30 cellular contexts compared by ENCODE assay signal in genomic region chr1:159949123-159949522, GRCh38. TPM values are rescaled to one million over a fixed set of nuclear protein-coding genes. Genes with fewer than 3 reads are reported as not detected.
A peak's percentile ranks its signal among the peaks of the same experiment; 100 is the strongest.
DNase-seq lines count a peak whose midpoint lies in the region; ATAC-seq and TF ChIP-seq lines count a peak whose summit lies in the region.
"Had no signal": no experiment of that assay in that cellular context is flagged by ENCODE, and none has a peak within 500 bp of the region (broad histone marks: within the 10 kb centered on the region; RNA-seq: fewer than 3 reads in every experiment).

No MANE protein-coding gene starts in this region.

- in situ Hi-C loops in GM23248 (cut with MboI) = no loop called here

- H3K27me3 ChIP-seq in colonic mucosa (no peaks in the 10 kb centered on the region), GM23248 (replicated peaks; ENCODE audit: insufficient read depth) (peaks cover 4% of the 10 kb centered on the region; the same call in 1 of the 2 replicates), adrenal gland (peaks cover 23% of the 10 kb centered on the region)

- no peaks in the 10 kb centered on the region for H3K36me3 Mint-ChIP-seq in stimulated activated effector memory CD8-positive, alpha-beta T cell treated with anti-CD3 and anti-CD28 coated beads, Interleukin-12 subunit alpha, Interleukin-12 subunit beta, amount 100 ng/mL, for 72 hours
- peaks cover 24% of the 10 kb centered on the region for H3K36me3 Mint-ChIP-seq in Calu3 (ENCODE audit: insufficient read depth, unreplicated experiment)
- H3K36me3 Mint-ChIP-seq: activated naive CD4-positive, alpha-beta T cell treated with anti-CD3 and anti-CD28 coated beads, Interleukin-2, amount 10 ng/mL, durations not matched to agents 7 days and 5 days; brain had no signal

- H3K4me1 ChIP-seq in colonic mucosa (peaks cover 7% of the 10 kb centered on the region), mucosa of descending colon (ENCODE audit: low read depth) (peaks cover 40% of the 10 kb centered on the region), GM23248 (ENCODE audit: insufficient read depth) (no peaks in the 10 kb centered on the region), adrenal gland (replicated peaks in 1 of 2) (peaks cover 0 to 10% of the 10 kb centered on the region in 2 donors)

- no peak overlapping the region for H2AFZ ChIP-seq in GM23248

- H3K9ac ChIP-seq in colonic mucosa (ENCODE audit: low read depth in 2 of 2, low read length in 2 of 2) (peak overlapping the region in 1 of 2 donors; percentile 19), GM23248 (no peak overlapping the region)

- TF ChIP-seq RAD21 in Ishikawa (IDR thresholded peaks at IDR 0.05; ENCODE audit: low read depth) = no peak

- H3K9me3 ChIP-seq in colonic mucosa (no peaks in the 10 kb centered on the region), mucosa of descending colon (no peaks in the 10 kb centered on the region), GM23248 (ENCODE audit: low read depth) (no peaks in the 10 kb centered on the region), adrenal gland (replicated peaks in 1 of 3) (no peaks in the 10 kb centered on the region)
- H3K9me3 ChIP-seq: left ventricle myocardium inferior, suprapubic skin had no signal

- H3K4me2 ChIP-seq in GM23248 (ENCODE audit: unreplicated experiment) = no peak overlapping the region

- intact Hi-C loops in colonic mucosa (cut with DNase I) (no loop called here), mucosa of descending colon (cut with DNase I, micrococcal nuclease) (no loop called here), Calu3 (cut with micrococcal nuclease; ENCODE audit: unreplicated experiment) (loop anchor here (10.0 kb wide), 1 partner anchor 426 kb away; no protein-coding TSS in a partner anchor), adrenal gland (cut with DNase I) (loop anchor here in 1 of 2 donors (10.0 kb wide), 1 partner anchor 146 kb away; the partner anchor contains the start of gene IGSF8)

- H3K79me2 ChIP-seq in GM23248 (ENCODE audit: insufficient read depth) = no peaks in the 10 kb centered on the region

- TF ChIP-seq CTCF in colonic mucosa (IDR thresholded peaks at IDR 0.05) = no peak
- TF ChIP-seq CTCF in mucosa of descending colon (IDR thresholded peaks at IDR 0.05) = no peak
- no peak for TF ChIP-seq CTCF in Calu3 (IDR thresholded peaks at IDR 0.05; ENCODE audit: unreplicated experiment)
- TF ChIP-seq CTCF in adrenal gland (IDR thresholded peaks at IDR 0.05) = no peak

- CTCF ChIA-PET in Calu3 (lab: Charles Lee) = no interaction called here

- peaks cover 16% of the 10 kb centered on the region for H3K4me1 Mint-ChIP-seq in stimulated activated effector memory CD8-positive, alpha-beta T cell treated with anti-CD3 and anti-CD28 coated beads, Interleukin-12 subunit alpha, Interleukin-12 subunit beta, amount 100 ng/mL, for 72 hours
- peaks cover 35% of the 10 kb centered on the region for H3K4me1 Mint-ChIP-seq in Calu3 (ENCODE audit: low read depth, unreplicated experiment)

- TF ChIP-seq POLR2A in adrenal gland (IDR thresholded peaks at IDR 0.05) = no peak

- WGBS in GM23248 (ENCODE audit: low coverage in 1 of 2, low lambda C conversion rate in 2 of 2, missing lambda C conversion rate in 2 of 2), 2 experiments = 76 to 78% methylated on average over 6 of the region's 6 CpGs
- WGBS in adrenal gland, 4 donors = 84 to 88% (median 87%) methylated on average over 6 of the region's 6 CpGs

- H3F3A ChIP-seq in GM23248 (ENCODE audit: insufficient read depth) = no peaks in the 10 kb centered on the region

- BruUV-seq in Calu3 (replicated peaks; lab: Mats Ljungman, UMichigan) = no TSS peak

- ATAC-seq in mucosa of descending colon = peak; percentile 24
- no peak for ATAC-seq in stimulated activated effector memory CD8-positive, alpha-beta T cell treated with anti-CD3 and anti-CD28 coated beads, Interleukin-12 subunit alpha, Interleukin-12 subunit beta, amount 100 ng/mL, for 72 hours
- ATAC-seq: activated CD4-positive, alpha-beta T cell treated with anti-CD3 and anti-CD28 coated beads for 36 hours; activated CD8-positive, alpha-beta T cell treated with anti-CD3 and anti-CD28 coated beads, Interleukin-2, amount 10 ng/mL, durations not matched to agents 7 days and 5 days; activated T-helper 17 cell treated with anti-CD3 and anti-CD28 coated beads, Interleukin-2, amount 50 U/mL, for 72 hours had no signal

- H3K9me3 Mint-ChIP-seq in stimulated activated effector memory CD8-positive, alpha-beta T cell treated with anti-CD3 and anti-CD28 coated beads, Interleukin-12 subunit alpha, Interleukin-12 subunit beta, amount 100 ng/mL, for 72 hours = no peaks in the 10 kb centered on the region
- no peaks in the 10 kb centered on the region for H3K9me3 Mint-ChIP-seq in Calu3 (ENCODE audit: low read depth, unreplicated experiment)
- H3K9me3 Mint-ChIP-seq: activated naive CD4-positive, alpha-beta T cell treated with anti-CD3 and anti-CD28 coated beads, Interleukin-2, amount 10 ng/mL, durations not matched to agents 7 days and 5 days; activated T-helper 17 cell treated with anti-CD3 and anti-CD28 coated beads, Interleukin-2, amount 50 U/mL, for 72 hours; brain; CD4-positive, alpha-beta T cell; HFFc6 had no signal

- H3K27ac Mint-ChIP-seq in stimulated activated effector memory CD8-positive, alpha-beta T cell treated with anti-CD3 and anti-CD28 coated beads, Interleukin-12 subunit alpha, Interleukin-12 subunit beta, amount 100 ng/mL, for 72 hours = peak overlapping the region; percentile 23
- H3K27ac Mint-ChIP-seq in Calu3 (ENCODE audit: unreplicated experiment) = no peak overlapping the region
- H3K27ac Mint-ChIP-seq: activated CD4-positive, alpha-beta T cell treated with anti-CD3 and anti-CD28 coated beads for 36 hours; activated CD8-positive, alpha-beta T cell treated with anti-CD3 and anti-CD28 coated beads, Interleukin-2, amount 10 ng/mL, durations not matched to agents 7 days and 5 days; activated naive CD4-positive, alpha-beta T cell treated with anti-CD3 and anti-CD28 coated beads, Interleukin-2, amount 10 ng/mL, durations not matched to agents 7 days and 5 days; CD4-positive, alpha-beta T cell; HFFc6 had no signal

- H3K4me3 ChIP-seq in colonic mucosa (no peak overlapping the region), mucosa of descending colon (no peak overlapping the region), GM23248 (no peak overlapping the region), adrenal gland (no peak overlapping the region)
- H3K4me3 ChIP-seq: left ventricle myocardium inferior, suprapubic skin had no signal

- DNase-seq in colonic mucosa (peak; percentile 70), mucosa of descending colon (peak in 2 of 3 donors; percentile 27 to 65), Calu3 (no peak), GM23248 (no peak), adrenal gland (no peak)
- no peak for DNase-seq in stimulated activated effector memory CD8-positive, alpha-beta T cell treated with anti-CD3 and anti-CD28 coated beads, Interleukin-12 subunit alpha, Interleukin-12 subunit beta, amount 100 ng/mL, for 72 hours (ENCODE audit: low spot score in 2 of 2)
- DNase-seq: activated CD4-positive, alpha-beta T cell treated with anti-CD3 and anti-CD28 coated beads for 36 hours; activated CD8-positive, alpha-beta T cell treated with anti-CD3 and anti-CD28 coated beads, Interleukin-2, amount 10 ng/mL, durations not matched to agents 7 days and 5 days; activated naive CD4-positive, alpha-beta T cell treated with anti-CD3 and anti-CD28 coated beads, Interleukin-2, amount 10 ng/mL, durations not matched to agents 7 days and 5 days; CD4-positive, alpha-beta T cell; GOT3; HFFc6; KG1; left ventricle myocardium inferior; mesendoderm; NCI-H1417; NCI-H345; NCI-H69; SHP77 treated with DMSO at 0.1 percent for 48 hours; stimulated activated naive CD4-positive, alpha-beta T cell had no signal

- H3K27ac ChIP-seq in colonic mucosa (peak overlapping the region; percentile 63), GM23248 (no peak overlapping the region), adrenal gland (no peak overlapping the region)
- H3K27ac ChIP-seq: left ventricle myocardium inferior, suprapubic skin had no signal

- H3K4me3 Mint-ChIP-seq in stimulated activated effector memory CD8-positive, alpha-beta T cell treated with anti-CD3 and anti-CD28 coated beads, Interleukin-12 subunit alpha, Interleukin-12 subunit beta, amount 100 ng/mL, for 72 hours = no peak overlapping the region
- no peak overlapping the region for H3K4me3 Mint-ChIP-seq in Calu3 (ENCODE audit: low read depth, unreplicated experiment)
- H3K4me3 Mint-ChIP-seq: activated CD4-positive, alpha-beta T cell treated with anti-CD3 and anti-CD28 coated beads for 36 hours; activated CD8-positive, alpha-beta T cell treated with anti-CD3 and anti-CD28 coated beads, Interleukin-2, amount 10 ng/mL, durations not matched to agents 7 days and 5 days; activated naive CD4-positive, alpha-beta T cell treated with anti-CD3 and anti-CD28 coated beads, Interleukin-2, amount 10 ng/mL, durations not matched to agents 7 days and 5 days; activated T-helper 17 cell treated with anti-CD3 and anti-CD28 coated beads, Interleukin-2, amount 50 U/mL, for 72 hours; CD4-positive, alpha-beta T cell; HFFc6 had no signal

- H3K27me3 Mint-ChIP-seq in Calu3 (ENCODE audit: unreplicated experiment) = peaks cover 44% of the 10 kb centered on the region

- TF ChIP-seq EP300 in Ishikawa (IDR thresholded peaks at IDR 0.05; ENCODE audit: borderline replicate concordance) = no peak

- H3K9me2 ChIP-seq in GM23248 (ENCODE audit: insufficient read depth) = no peaks in the 10 kb centered on the region

- H3K36me3 ChIP-seq in colonic mucosa (no peaks in the 10 kb centered on the region), mucosa of descending colon (ENCODE audit: low read depth) (no peaks in the 10 kb centered on the region), GM23248 (ENCODE audit: low read depth) (no peaks in the 10 kb centered on the region), adrenal gland (replicated peaks in 1 of 2) (no peaks in the 10 kb centered on the region)
- H3K36me3 ChIP-seq: left ventricle myocardium inferior, suprapubic skin had no signal

- no peaks in the 10 kb centered on the region for H4K20me1 ChIP-seq in GM23248 (ENCODE audit: insufficient read depth)

RNA-seq across cellular contexts. Expression of gene IGSF9, which starts 3.7 kb away (rescaled TPM):
- total RNA-seq in colonic mucosa (10 to 100 TPM; 14.1 to 41.8 TPM), mucosa of descending colon (10 to 100 TPM; 21.5 to 70.8 (median 25.9) TPM), Calu3 (2022) (7.5 and 7.6 TPM in 2 replicates), adrenal gland (under 1 TPM in 3 of 8 donors, not detected in 5; 0.14 to 0.32 (median 0.23) TPM)
- not detected in 2 replicates for total RNA-seq in GM23248 (2014; rRNA removed; shearing (Covaris generic))
- polyA plus RNA-seq in GM23248 (2016; fragmentation: Nextera tagmentation; extraction: Ambion mirVana) (0.13 TPM in 1 of 2 replicates, not detected in the other), adrenal gland (under 1 TPM in 2 of 3 donors, not detected in 1; 0.10 to 0.16 TPM)
- total RNA-seq: activated CD8-positive, alpha-beta T cell treated with anti-CD3 and anti-CD28 coated beads, Interleukin-2, amount 10 ng/mL, durations not matched to agents 7 days and 5 days; activated T-helper 17 cell treated with anti-CD3 and anti-CD28 coated beads, Interleukin-2, amount 50 U/mL, for 72 hours; CD4-positive, alpha-beta T cell; HFFc6; pulmonary artery endothelial cell had no signal

RNA-seq across cellular contexts. Expression of gene SLAMF9, which starts 4.9 kb away (rescaled TPM):
- total RNA-seq in colonic mucosa (not detected), mucosa of descending colon (not detected), Calu3 (2022) (not detected in 2 replicates), adrenal gland (not detected)
- not detected in 2 replicates for total RNA-seq in GM23248 (2014; rRNA removed; shearing (Covaris generic))
- polyA plus RNA-seq in GM23248 (2016; fragmentation: Nextera tagmentation; extraction: Ambion mirVana) (0.48 and 0.51 TPM in 2 replicates), adrenal gland (not detected)
- total RNA-seq: activated CD4-positive, alpha-beta T cell treated with anti-CD3 and anti-CD28 coated beads for 36 hours; activated CD8-positive, alpha-beta T cell treated with anti-CD3 and anti-CD28 coated beads, Interleukin-2, amount 10 ng/mL, durations not matched to agents 7 days and 5 days; activated T-helper 17 cell treated with anti-CD3 and anti-CD28 coated beads, Interleukin-2, amount 50 U/mL, for 72 hours; CD4-positive, alpha-beta T cell; cerebellum; epithelial cell of proximal tubule; glomerular endothelial cell; left ventricle myocardium inferior; pulmonary artery endothelial cell; suprapubic skin; T-helper 2 cell treated with Interferon-gamma antibody and Interleukin-4, amounts not matched to agents 100 ng/mL and 5 ng/mL, for 36 hours; ureter had no signal

RNA-seq across cellular contexts. Expression of gene TAGLN2, which starts 23.8 kb away (rescaled TPM):
- 100 to 1,000 TPM; 354 to 515 TPM for total RNA-seq in colonic mucosa
- total RNA-seq in mucosa of descending colon = 100 to 1,000 TPM; 137 to 296 (median 264) TPM
- total RNA-seq in Calu3 (2022) = 612 and 708 TPM in 2 replicates
- 360 and 400 TPM in 2 replicates for total RNA-seq in GM23248 (2014; rRNA removed; shearing (Covaris generic))
- polyA plus RNA-seq in GM23248 (2016; fragmentation: Nextera tagmentation; extraction: Ambion mirVana) = 692 and 713 TPM in 2 replicates
- 100 to 1,000 TPM in 7 of 8 donors, 10 to 100 TPM in 1; 87.1 to 185 (median 143) TPM for total RNA-seq in adrenal gland
- 100 to 1,000 TPM; 124 to 215 (median 192) TPM for polyA plus RNA-seq in adrenal gland

RNA-seq across cellular contexts. Expression of gene CFAP45, which starts 49.2 kb away (rescaled TPM):
- total RNA-seq in colonic mucosa = under 1 TPM in 1 of 2 donors, not detected in 1; 0.30 TPM
- under 1 TPM in 2 of 3 donors, not detected in 1; 0.36 to 0.57 TPM for total RNA-seq in mucosa of descending colon
- total RNA-seq in Calu3 (2022) = 1.6 and 1.8 TPM in 2 replicates
- not detected in 2 replicates for total RNA-seq in GM23248 (2014; rRNA removed; shearing (Covaris generic))
- 0.34 and 0.51 TPM in 2 replicates for polyA plus RNA-seq in GM23248 (2016; fragmentation: Nextera tagmentation; extraction: Ambion mirVana)
- total RNA-seq in adrenal gland = under 1 TPM in 2 of 8 donors, not detected in 6; 0.14 to 0.81 TPM
- under 1 TPM; 0.30 to 0.42 (median 0.40) TPM for polyA plus RNA-seq in adrenal gland

Comparison
In these comparisons a context has a peak if more than half of its experiments do, and no peak if none do; other contexts are left out.
1. DNase-seq: peak in colonic mucosa (single experiment) and mucosa of descending colon (2 of 3); none in stimulated activated effector memory CD8-positive, alpha-beta T cell treated with anti-CD3 and anti-CD28 coated beads, Interleukin-12 subunit alpha, Interleukin-12 subunit beta, amount 100 ng/mL, for 72 hours (0 of 2), Calu3 (single experiment), GM23248 (single experiment) and adrenal gland (0 of 7).